In the genomic region with DNA sequence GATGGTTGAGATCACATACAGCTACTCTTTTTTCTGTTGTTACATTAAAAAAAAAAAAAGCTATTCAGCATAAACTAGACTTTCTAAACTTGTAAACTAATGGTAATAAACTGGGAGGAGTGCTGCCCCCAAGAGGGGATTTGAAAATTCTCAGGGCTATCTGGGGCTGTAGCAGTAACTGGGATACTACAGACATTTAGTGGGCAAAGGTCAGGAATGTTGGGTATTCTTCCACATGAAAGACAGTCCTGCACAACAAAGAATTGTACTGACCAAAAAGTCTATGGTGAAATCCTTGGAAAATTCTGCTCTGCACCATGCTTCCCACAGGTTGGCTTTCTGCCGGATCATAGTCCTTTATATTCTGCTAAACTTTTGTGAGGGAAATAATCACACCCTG, we compare ENCODE assay signal across 15 cellular contexts.
DNase-seq lines count a peak whose midpoint lies in the region; ATAC-seq, FAIRE-seq and TF ChIP-seq lines count a peak whose summit lies in the region.
"Had no signal": no experiment of that assay in that cellular context is flagged by ENCODE, and none has a peak within 500 bp of the region (broad histone marks: within the 10 kb centered on the region; RNA-seq: fewer than 3 reads in every experiment).

No MANE protein-coding gene starts in this region.

- no peaks in the 10 kb centered on the region for H3K27me3 Mint-ChIP-seq in HFFc6 (ENCODE audit: insufficient read depth)
- H3K27me3 Mint-ChIP-seq: activated B cell treated with CpG ODN at 0.5 μM for 24 hours, naive B cell had no signal

- no peaks in the 10 kb centered on the region for H3K4me1 Mint-ChIP-seq in HFFc6 (ENCODE audit: low read depth)
- H3K4me1 Mint-ChIP-seq: activated B cell treated with CpG ODN at 0.5 μM for 24 hours, naive B cell had no signal

- no peaks in the 10 kb centered on the region for H3F3A ChIP-seq in SU-DHL-6 (ENCODE audit: insufficient read depth)

- H3K27ac Mint-ChIP-seq in HFFc6, result no peak overlapping the region
- H3K27ac Mint-ChIP-seq: activated B cell treated with CpG ODN at 0.5 μM for 24 hours, naive B cell had no signal

- H3K9ac ChIP-seq in SU-DHL-6 (ENCODE audit: low read length) (no peak overlapping the region), parathyroid adenoma (no peak overlapping the region)

- no peaks in the 10 kb centered on the region for H3K27me3 ChIP-seq in SU-DHL-6 (ENCODE audit: low read length)
- H3K27me3 ChIP-seq in parathyroid adenoma (ENCODE audit: control insufficient read depth, insufficient read depth, low read length), result no peaks in the 10 kb centered on the region

- no peak overlapping the region for H3K4me3 ChIP-seq in SU-DHL-6 (ENCODE audit: insufficient read depth, low read length, poor library complexity, severe bottlenecking)
- H3K4me3 ChIP-seq in parathyroid adenoma (ENCODE audit: low read depth, low read length), result no peak overlapping the region

- H3K9me2 ChIP-seq in SU-DHL-6 (replicated peaks; ENCODE audit: insufficient read depth, low read length), result no peaks in the 10 kb centered on the region

- TF ChIP-seq CTCF in HFFc6 (IDR thresholded peaks at IDR 0.05), result peak; percentile 51; the same call in 1 of the 2 replicates
- peak; percentile 9 for TF ChIP-seq CTCF in SU-DHL-6 (IDR thresholded peaks at IDR 0.05; ENCODE audit: insufficient read depth, low read length, poor library complexity, severe bottlenecking)
- TF ChIP-seq CTCF in parathyroid adenoma (IDR thresholded peaks at IDR 0.05), result peak; percentile 17

- no peak overlapping the region for H3K4me2 ChIP-seq in SU-DHL-6 (ENCODE audit: low read depth, low read length, poor library complexity, severe bottlenecking)
- no peak overlapping the region for H3K4me2 ChIP-seq in parathyroid adenoma (ENCODE audit: low read length)

- no peak overlapping the region for H3K4me3 Mint-ChIP-seq in HFFc6
- H3K4me3 Mint-ChIP-seq: activated B cell treated with CpG ODN at 0.5 μM for 24 hours, naive B cell had no signal

- H2AFZ ChIP-seq in SU-DHL-6 (ENCODE audit: low read depth, low read length, severe bottlenecking) (no peak overlapping the region), parathyroid adenoma (no peak overlapping the region)

- H3K27ac ChIP-seq in SU-DHL-6 (ENCODE audit: low read depth, low read length), result no peak overlapping the region
- peak overlapping the region; percentile 12 for H3K27ac ChIP-seq in parathyroid adenoma

- H3K9me3 Mint-ChIP-seq in HFFc6, result peaks cover 28% of the 10 kb centered on the region

- no peaks in the 10 kb centered on the region for H3K79me2 ChIP-seq in SU-DHL-6 (ENCODE audit: insufficient read depth, low read length)
- H3K79me2 ChIP-seq in parathyroid adenoma, result peaks cover 19% of the 10 kb centered on the region

- FAIRE-seq in RCC 7860 (lab: Jason Lieb, UNC), result no peak
- FAIRE-seq: HTR-8/SVneo had no signal

- H3K36me3 Mint-ChIP-seq in HFFc6 (ENCODE audit: low read depth), result peaks cover 24% of the 10 kb centered on the region

- H3K36me3 ChIP-seq in SU-DHL-6 (ENCODE audit: low read length) (no peaks in the 10 kb centered on the region), parathyroid adenoma (ENCODE audit: control insufficient read depth, insufficient read depth, low read length) (no peaks in the 10 kb centered on the region)

- H4K20me1 ChIP-seq in SU-DHL-6 (ENCODE audit: low read depth, low read length), result no peaks in the 10 kb centered on the region

- H3K4me1 ChIP-seq in parathyroid adenoma, result peaks cover 13% of the 10 kb centered on the region

- DNase-seq in HFFc6, result no peak
- DNase-seq in globus pallidus (ENCODE audit: low spot score), result peak; percentile 41
- no peak for DNase-seq in RCC 7860 (ENCODE audit: low spot score)
- DNase-seq in activated CD4-positive, alpha-beta T cell treated with anti-CD3 and anti-CD28 coated beads for 4 hours, result no peak
- DNase-seq: activated B cell treated with CpG ODN at 0.5 μM for 24 hours; effector CD4-positive, alpha-beta T cell; naive B cell; NCI-H1105; NCI-H510A; SHP77 had no signal

- H3K9me3 ChIP-seq in SU-DHL-6 (ENCODE audit: insufficient read depth, low read length) (no peaks in the 10 kb centered on the region), parathyroid adenoma (ENCODE audit: control insufficient read depth, low read length) (no peaks in the 10 kb centered on the region)
- H3K9me3 ChIP-seq: Caco-2 had no signal

- no peak for ATAC-seq in GM19351 (IDR thresholded peaks at IDR 0.05; ENCODE audit: unreplicated experiment)
